1 cellular context compared by ENCODE assay signal in genomic region chr10:44857363-44858016, GRCh38.
TF ChIP-seq lines count a peak whose summit lies in the region.

No MANE protein-coding gene starts in this region.

TF ChIP-seq in GM23338, 12 proteins besides CTCF, POLR2A, EP300 and RAD21 (continued from another document):
- TF ChIP-seq ZNF462 (CRISPR knock-in tag; IDR thresholded peaks at IDR 0.05) (peak; percentile 29; the same call in 1 of the 2 replicates), EZH2phosphoT487 (IDR thresholded peaks at IDR 0.05; ENCODE audit: unreplicated experiment) (no peak), NANOG (IDR thresholded peaks at IDR 0.05; ENCODE audit: borderline replicate concordance) (no peak)
